9 cellular contexts compared by ENCODE assay signal in the genomic region with DNA sequence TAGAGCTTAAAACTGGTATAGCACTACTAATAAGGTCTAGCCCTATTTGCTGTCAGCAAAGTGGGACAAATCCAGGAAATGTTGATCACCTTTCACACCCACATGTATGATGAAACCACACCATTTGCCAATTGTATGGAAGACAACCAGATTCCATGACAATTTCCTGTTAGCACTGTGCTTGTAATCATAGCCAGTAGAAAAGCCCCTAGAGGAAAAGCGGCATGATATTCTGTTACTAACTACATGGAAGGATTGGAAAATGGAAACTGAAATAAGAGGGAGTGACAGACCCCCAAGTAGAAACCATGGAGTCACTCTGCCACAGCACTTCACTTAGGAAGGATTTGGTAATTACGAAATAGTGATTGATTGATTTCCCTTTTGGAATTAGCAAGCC. TPM values are rescaled to one million over a fixed set of nuclear protein-coding genes. Genes with fewer than 3 reads are reported as not detected.
DNase-seq lines count a peak whose midpoint lies in the region; ATAC-seq and TF ChIP-seq lines count a peak whose summit lies in the region.
"Had no signal": no experiment of that assay in that cellular context is flagged by ENCODE, and none has a peak within 500 bp of the region (broad histone marks: within the 10 kb centered on the region; RNA-seq: fewer than 3 reads in every experiment).

No MANE protein-coding gene starts in this region.

- H3K27me3 ChIP-seq in skeletal muscle tissue (ENCODE audit: control insufficient read depth in 3 of 3, insufficient read depth in 3 of 3, low read length in 3 of 3), result no peaks in the 10 kb centered on the region

- in situ Hi-C loops in GM13977 (cut with MboI; ENCODE audit: low pct_unique_long_range_greater_than_20kb, low sequenced_read_pairs, unreplicated experiment), result no loop called here

- H3K4me1 ChIP-seq in skeletal muscle tissue (ENCODE audit: control insufficient read depth in 3 of 3, insufficient read depth in 3 of 3, low read length in 3 of 3), result peaks cover 20 to 29% (median 22%) of the 10 kb centered on the region in 3 donors

- ATAC-seq in T-cell (replicated peaks in 1 of 4), result no peak

- H3K4me1 Mint-ChIP-seq in T-cell, result peaks cover 69 to 76% (median 74%) of the 10 kb centered on the region in 3 donors

- no peak overlapping the region for H3K4me3 ChIP-seq in fibroblast of the aortic adventitia (ENCODE audit: low read depth, low read length)
- no peak overlapping the region for H3K4me3 ChIP-seq in skeletal muscle tissue (ENCODE audit: low read length in 3 of 3)

- H3K27ac Mint-ChIP-seq in T-cell, result peak overlapping the region; percentile 81 to 90
- H3K27ac Mint-ChIP-seq: CD14-positive monocyte had no signal

- H3K27me3 Mint-ChIP-seq in T-cell, result no peaks in the 10 kb centered on the region

- POLR2A ChIA-PET in T-cell (lab: Charles Lee), result interaction anchor here in 1 of 2 donors (1.0 to 1.6 kb wide), 2 partner anchors 14 to 75 kb away, joined by 5 to 6 read pairs; a partner anchor contains a TSS

- H3K36me3 Mint-ChIP-seq in T-cell, result no peaks in the 10 kb centered on the region
- H3K36me3 Mint-ChIP-seq: CD14-positive monocyte had no signal

- no peak overlapping the region for H3K9ac ChIP-seq in skeletal muscle tissue (ENCODE audit: low read depth in 1 of 3, low read length in 3 of 3)

- H3K9me3 ChIP-seq in skeletal muscle tissue (ENCODE audit: control insufficient read depth in 3 of 3, low read length in 3 of 3), result no peaks in the 10 kb centered on the region

- CTCF ChIA-PET in T-cell (lab: Charles Lee), result interaction anchor here (0.7 to 1.5 kb wide), 6 partner anchors 14 to 127 kb away, joined by 3 to 7 read pairs (median 4); a partner anchor contains a TSS

- H3K4me3 Mint-ChIP-seq in T-cell, result peak overlapping the region; percentile 80 to 96 (median 83)

- H3K9me3 Mint-ChIP-seq in T-cell, result no peaks in the 10 kb centered on the region

- no peaks in the 10 kb centered on the region for H3K36me3 ChIP-seq in skeletal muscle tissue (ENCODE audit: control insufficient read depth in 3 of 3, insufficient read depth in 3 of 3, low read length in 3 of 3)

- DNase-seq in NCI-H345 treated with DMSO at 0.1 percent for 48 hours (lab: John Stamatoyannopoulos, UW; ENCODE audit: unreplicated experiment) (peak; percentile 19), NCI-H345 (lab: John Stamatoyannopoulos, UW) (no peak), T-cell (no peak), fibroblast of the aortic adventitia (ENCODE audit: low read depth) (peak; percentile 69), GM19240 (ENCODE audit: insufficient read length, low spot score) (no peak), GM13977 (ENCODE audit: low spot score) (no peak)
- DNase-seq in stimulated activated CD4-positive, alpha-beta T cell treated with anti-CD3 and anti-CD28 coated beads, Interleukin-4, amount 100 ng/mL, for 1 hour, result no peak

- TF ChIP-seq CTCF in fibroblast of the aortic adventitia (IDR thresholded peaks at IDR 0.05; ENCODE audit: insufficient read depth, low read length) (no peak), GM13977 (IDR thresholded peaks at IDR 0.05; ENCODE audit: extremely low read depth, insufficient read depth, missing control alignments) (no peak)

- H3K27ac ChIP-seq in skeletal muscle tissue (ENCODE audit: low read depth, low read length), result peak overlapping the region; percentile 19

RNA-seq across cellular contexts. Expression of a gene that starts 0.9 kb away (rescaled TPM):
- total RNA-seq in T-cell, result 1 to 10 TPM; 1.2 to 5.2 (median 2.5) TPM
- total RNA-seq in fibroblast of the aortic adventitia (ENCODE audit: low replicate concordance), result 0.25 and 1.2 TPM in 2 replicates
- total RNA-seq in skeletal muscle tissue, result 1.6 TPM

RNA-seq across cellular contexts. Expression of a gene that starts 3.3 kb away (rescaled TPM):
- 10 to 100 TPM in 3 of 5 donors, 1 to 10 TPM in 2; 6.7 to 15.8 (median 14.3) TPM for total RNA-seq in T-cell
- total RNA-seq in fibroblast of the aortic adventitia (ENCODE audit: low replicate concordance), result 4.6 and 8.8 TPM in 2 replicates
- 3.7 TPM for total RNA-seq in skeletal muscle tissue

RNA-seq across cellular contexts. Expression of a gene that starts 14.0 kb away (rescaled TPM):
- total RNA-seq in T-cell (10 to 100 TPM; 20.6 to 26.8 (median 23.7) TPM), fibroblast of the aortic adventitia (ENCODE audit: low replicate concordance) (17.5 and 35.2 TPM in 2 replicates), skeletal muscle tissue (17.2 TPM)

Comparison
In these comparisons a context has a peak if more than half of its experiments do, and no peak if none do; other contexts are left out.
1. DNase-seq: peak in NCI-H345 treated with DMSO at 0.1 percent for 48 hours (single experiment) and fibroblast of the aortic adventitia (single experiment); none in NCI-H345 (single experiment), T-cell (0 of 34), GM19240 (single experiment), GM13977 (single experiment) and stimulated activated CD4-positive, alpha-beta T cell treated with anti-CD3 and anti-CD28 coated beads, Interleukin-4, amount 100 ng/mL, for 1 hour (single experiment).